Comparison of ENCODE assay signal across 24 cellular contexts in the genomic region with DNA sequence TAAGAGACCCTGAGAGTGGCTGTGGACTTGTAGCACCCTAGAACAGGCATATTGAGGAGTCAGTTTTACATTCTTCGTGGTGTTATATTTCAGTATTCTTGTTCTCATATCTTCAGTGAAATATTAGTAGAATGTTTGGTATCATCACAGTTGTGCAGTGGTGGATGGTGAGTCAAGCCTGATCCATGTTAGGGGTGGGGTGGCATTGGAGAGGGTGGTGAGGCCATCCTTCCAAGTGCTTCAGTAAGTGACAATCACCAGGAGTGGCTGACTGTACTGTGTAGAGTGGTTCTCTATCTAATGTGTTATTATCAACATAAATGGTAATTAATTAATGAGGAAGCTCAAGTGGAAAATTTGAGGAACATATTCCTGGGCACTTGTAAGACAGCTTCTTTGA.
"Had no signal": no experiment of that assay in that cellular context is flagged by ENCODE, and none has a peak within 500 bp of the region (broad histone marks: within the 10 kb centered on the region; RNA-seq: fewer than 3 reads in every experiment).

No MANE protein-coding gene starts in this region.

- H3K9me3 ChIP-seq: prostate gland, right atrium auricular region, suprapubic skin, upper lobe of right lung, uterus had no signal

- ATAC-seq: foreskin keratinocyte; gastroesophageal sphincter; heart left ventricle; left lobe of liver; mucosa of descending colon; naive thymus-derived CD8-positive, alpha-beta T cell; sciatic nerve; stimulated activated naive CD8-positive, alpha-beta T cell treated with anti-CD3 and anti-CD28 coated beads, Interleukin-15, amount 100 ng/mL, for 72 hours; upper lobe of right lung had no signal

- H3K36me3 ChIP-seq: gastroesophageal sphincter, heart left ventricle, prostate gland, right atrium auricular region, suprapubic skin, transverse colon, upper lobe of right lung, uterus had no signal

- H3K4me3 ChIP-seq: dorsolateral prefrontal cortex, gastroesophageal sphincter, heart left ventricle, hepatocyte, mucosa of descending colon, prostate gland, right atrium auricular region, suprapubic skin, transverse colon, upper lobe of right lung, uterus had no signal

- H3K4me1 ChIP-seq: foreskin keratinocyte, gastroesophageal sphincter, prostate gland, right atrium auricular region, suprapubic skin, transverse colon, upper lobe of right lung, uterus had no signal

- H2AFZ ChIP-seq: hepatocyte had no signal

- H3K4me2 ChIP-seq: hepatocyte had no signal

- H3K27ac ChIP-seq: dorsolateral prefrontal cortex, foreskin keratinocyte, gastroesophageal sphincter, heart left ventricle, hepatocyte, prostate gland, right atrium auricular region, suprapubic skin, transverse colon, upper lobe of right lung, uterus had no signal

- H3K79me2 ChIP-seq: hepatocyte had no signal

- H3K27me3 ChIP-seq: dorsolateral prefrontal cortex, foreskin keratinocyte, gastroesophageal sphincter, heart left ventricle, hepatocyte, right atrium auricular region, suprapubic skin, transverse colon, upper lobe of right lung, uterus had no signal

- DNase-seq: dorsolateral prefrontal cortex; effector CD4-positive, alpha-beta T cell; foreskin keratinocyte; heart left ventricle; kidney; mesenchymal stem cell; mucosa of descending colon; naive thymus-derived CD8-positive, alpha-beta T cell; nephron progenitor cell; nucleus accumbens; stimulated activated CD4-positive, alpha-beta T cell treated with anti-CD3 and anti-CD28 coated beads, Interleukin-2, amount 100 ng/mL, for 24 hours; stimulated activated CD4-positive, alpha-beta T cell treated with anti-CD3 and anti-CD28 coated beads, Interleukin-4, amount 100 ng/mL, for 4 hours; stimulated activated naive CD4-positive, alpha-beta T cell; stimulated activated naive CD8-positive, alpha-beta T cell treated with anti-CD3 and anti-CD28 coated beads, Interleukin-15, amount 100 ng/mL, for 72 hours; transverse colon; upper lobe of right lung; uterus had no signal
